In genomic region chrX:109347618-109348017, GRCh38 we compare ENCODE assay signal across 14 cellular contexts.
DNase-seq lines count a peak whose midpoint lies in the region; ATAC-seq and TF ChIP-seq lines count a peak whose summit lies in the region.
"Had no signal": no experiment of that assay in that cellular context is flagged by ENCODE, and none has a peak within 500 bp of the region (broad histone marks: within the 10 kb centered on the region; RNA-seq: fewer than 3 reads in every experiment).

No MANE protein-coding gene starts in this region.

- H3K27ac ChIP-seq in GM23338 (ENCODE audit: low read depth): no peak overlapping the region
- H3K27ac ChIP-seq in PC-9: no peak overlapping the region
- H3K27ac ChIP-seq: body of pancreas had no signal

- no peak overlapping the region for H3K27ac Mint-ChIP-seq in GM23338
- H3K27ac Mint-ChIP-seq: T-cell had no signal

- H3K36me3 ChIP-seq in GM23338 (ENCODE audit: insufficient read depth): no peaks in the 10 kb centered on the region
- H3K36me3 ChIP-seq in NT2/D1 (ENCODE audit: insufficient read depth, insufficient read length, low read length): no peaks in the 10 kb centered on the region
- no peaks in the 10 kb centered on the region for H3K36me3 ChIP-seq in PC-9 (ENCODE audit: low read depth)

- no peak for TF ChIP-seq CTCF in GM23338 (conservative IDR thresholded peaks at IDR 0.05; ENCODE audit: low read depth in 2 of 2)
- no peak for TF ChIP-seq CTCF in PC-9 (conservative IDR thresholded peaks at IDR 0.05)

- no peaks in the 10 kb centered on the region for H3K27me3 Mint-ChIP-seq in GM23338 (ENCODE audit: insufficient read depth, low read depth, poor library complexity)

- CTCF ChIA-PET in PC-9 (lab: Charles Lee): no interaction called here

- ATAC-seq in GM23338 (no peak), HG03565 (IDR thresholded peaks at IDR 0.05; ENCODE audit: unreplicated experiment) (no peak)
- ATAC-seq: body of pancreas; HepG2; naive thymus-derived CD8-positive, alpha-beta T cell; T-cell had no signal

- no peaks in the 10 kb centered on the region for H3K27me3 ChIP-seq in GM23338 (ENCODE audit: insufficient read depth)
- H3K27me3 ChIP-seq in NT2/D1 (ENCODE audit: insufficient read depth, insufficient read length): no peaks in the 10 kb centered on the region
- H3K27me3 ChIP-seq in PC-9 (ENCODE audit: insufficient read depth, low read depth): no peaks in the 10 kb centered on the region
- H3K27me3 ChIP-seq: body of pancreas had no signal

- POLR2A ChIA-PET in PC-9 (lab: Charles Lee; ENCODE audit: unreplicated experiment): no interaction called here

- H3K9me3 Mint-ChIP-seq in GM23338: no peaks in the 10 kb centered on the region
- H3K9me3 Mint-ChIP-seq: T-cell had no signal

- no peak overlapping the region for H2AFZ ChIP-seq in GM23338
- H2AFZ ChIP-seq in PC-9: no peak overlapping the region

- H3K4me2 ChIP-seq in GM23338 (no peak overlapping the region), PC-9 (no peak overlapping the region)

- H3K4me3 Mint-ChIP-seq in GM23338: no peak overlapping the region
- H3K4me3 Mint-ChIP-seq: naive thymus-derived CD8-positive, alpha-beta T cell; T-cell had no signal

- no peaks in the 10 kb centered on the region for H3K36me3 Mint-ChIP-seq in GM23338 (ENCODE audit: low read depth)
- H3K36me3 Mint-ChIP-seq: naive thymus-derived CD8-positive, alpha-beta T cell; T-cell had no signal

- no peak overlapping the region for H3K4me3 ChIP-seq in GM23338
- H3K4me3 ChIP-seq in NT2/D1 (ENCODE audit: insufficient read length, low read depth): no peak overlapping the region
- H3K4me3 ChIP-seq in PC-9: no peak overlapping the region
- H3K4me3 ChIP-seq: body of pancreas had no signal

- no peaks in the 10 kb centered on the region for H3K79me2 ChIP-seq in GM23338 (replicated peaks; ENCODE audit: insufficient read depth)
- no peaks in the 10 kb centered on the region for H3K79me2 ChIP-seq in PC-9 (ENCODE audit: low read depth)

- intact Hi-C loops in PC-9 (cut with micrococcal nuclease; ENCODE audit: unreplicated experiment): no loop called here

- no peaks in the 10 kb centered on the region for H3K9me2 ChIP-seq in GM23338 (ENCODE audit: insufficient read depth)
- no peaks in the 10 kb centered on the region; the same call in 1 of the 2 replicates for H3K9me2 ChIP-seq in PC-9 (ENCODE audit: insufficient read depth)

- no peaks in the 10 kb centered on the region for H4K20me1 ChIP-seq in GM23338 (replicated peaks; ENCODE audit: insufficient read depth)
- H4K20me1 ChIP-seq in PC-9 (ENCODE audit: insufficient read depth): no peaks in the 10 kb centered on the region

- H3K4me1 Mint-ChIP-seq in GM23338: no peaks in the 10 kb centered on the region
- H3K4me1 Mint-ChIP-seq: naive thymus-derived CD8-positive, alpha-beta T cell; T-cell had no signal

- DNase-seq in GM23338 (ENCODE audit: low spot score): peak; percentile 9
- DNase-seq in NT2/D1 (ENCODE audit: low read depth, low spot score): peak; percentile 71
- DNase-seq in fibroblast of peridontal ligament (ENCODE audit: extremely low read depth): peak; percentile 0
- peak; percentile 45 for DNase-seq in pulmonary artery endothelial cell (ENCODE audit: low read depth, low spot score)
- DNase-seq in PC-9: no peak
- no peak for DNase-seq in NCI-H1048 (lab: John Stamatoyannopoulos, UW)
- DNase-seq: naive thymus-derived CD8-positive, alpha-beta T cell; NCI-H345; stimulated activated CD4-positive, alpha-beta T cell treated with anti-CD3 and anti-CD28 coated beads, Interleukin-1b, Interleukin-23, amount 100 ng/mL, for 48 hours; substantia nigra; T-cell had no signal

- no peak overlapping the region for H3K9ac ChIP-seq in NT2/D1 (ENCODE audit: insufficient read length, low read depth)

- no TSS peak for BruUV-seq in PC-9 (replicated peaks; lab: Mats Ljungman, UMichigan)

- H3K9me3 ChIP-seq in NT2/D1 (ENCODE audit: insufficient read depth, low read length) (no peaks in the 10 kb centered on the region), PC-9 (ENCODE audit: insufficient read depth, low read depth) (no peaks in the 10 kb centered on the region)
- H3K9me3 ChIP-seq: body of pancreas had no signal

- H3K4me1 ChIP-seq in GM23338 (ENCODE audit: insufficient read depth) (no peaks in the 10 kb centered on the region), NT2/D1 (ENCODE audit: insufficient read depth, insufficient read length) (no peaks in the 10 kb centered on the region), PC-9 (replicated peaks; ENCODE audit: insufficient read depth) (no peaks in the 10 kb centered on the region)

- H3F3A ChIP-seq in GM23338 (replicated peaks; ENCODE audit: low read depth) (no peaks in the 10 kb centered on the region), PC-9 (ENCODE audit: insufficient read depth, low read depth) (no peaks in the 10 kb centered on the region)

TF ChIP-seq in GM23338, 12 proteins besides CTCF, POLR2A, EP300 and RAD21 (continues in another document):
- TF ChIP-seq ZNF331 (CRISPR knock-in tag; IDR thresholded peaks at IDR 0.05; ENCODE audit: low read depth) (no peak), POLR2AphosphoS5 (IDR thresholded peaks at IDR 0.05; ENCODE audit: low read depth) (no peak), ETS1 (IDR thresholded peaks at IDR 0.05) (no peak), EZH2 (IDR thresholded peaks at IDR 0.05; ENCODE audit: low read depth, unreplicated experiment) (no peak), STAT1 (IDR thresholded peaks at IDR 0.05; ENCODE audit: unreplicated experiment) (no peak), CREB1 (CRISPR knock-in tag; IDR thresholded peaks at IDR 0.05; ENCODE audit: low read depth) (no peak), JUNB (IDR thresholded peaks at IDR 0.05; ENCODE audit: unreplicated experiment) (no peak), EZH2phosphoT487 (IDR thresholded peaks at IDR 0.05; ENCODE audit: unreplicated experiment) (no peak), REST (IDR thresholded peaks at IDR 0.05; ENCODE audit: unreplicated experiment) (no peak)

Comparison
In these comparisons a context has a peak if more than half of its experiments do, and no peak if none do; other contexts are left out.
1. DNase-seq: peak in GM23338 (single experiment), NT2/D1 (single experiment), fibroblast of peridontal ligament (single experiment) and pulmonary artery endothelial cell (single experiment); none in PC-9 (0 of 2) and NCI-H1048 (single experiment).